Comparison of ENCODE assay signal across 8 cellular contexts in the genomic region with DNA sequence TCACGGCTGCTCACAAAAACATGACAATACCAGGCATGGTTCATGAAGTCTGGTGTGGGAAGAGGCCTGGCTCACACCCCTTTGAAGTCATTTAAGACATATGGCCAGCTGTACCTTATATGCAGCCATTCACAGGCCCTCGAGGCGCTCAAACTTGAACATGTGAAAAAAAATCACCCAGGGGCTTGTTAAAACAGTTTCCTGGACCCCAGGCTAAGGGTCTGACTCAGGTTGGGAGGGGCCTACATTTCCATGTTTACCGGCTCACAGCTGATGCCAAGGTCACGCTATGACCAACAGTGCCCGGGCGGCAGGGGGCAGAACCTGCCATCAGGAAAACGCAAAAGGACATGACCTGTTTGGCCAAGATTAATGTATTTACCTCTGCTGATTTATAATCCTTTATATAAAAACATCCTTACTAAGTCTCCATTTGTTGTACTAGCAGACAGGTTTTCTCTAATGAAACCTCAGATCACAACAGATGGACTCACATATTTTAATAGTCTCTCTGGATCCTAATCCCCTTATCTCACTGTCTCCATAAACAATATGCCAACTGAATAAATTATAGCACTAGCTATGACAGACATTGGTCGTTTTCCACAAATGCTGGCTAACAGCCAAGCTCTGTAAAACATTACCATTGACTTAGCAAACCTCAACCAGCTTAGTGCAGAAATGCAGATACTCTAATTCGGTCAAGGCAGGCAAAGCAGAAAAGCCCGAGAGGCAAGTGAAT. TPM values are rescaled to one million over a fixed set of nuclear protein-coding genes. Genes with fewer than 3 reads are reported as not detected.
A peak's percentile ranks its signal among the peaks of the same experiment; 100 is the strongest.
DNase-seq lines count a peak whose midpoint lies in the region; ATAC-seq, FAIRE-seq and TF ChIP-seq lines count a peak whose summit lies in the region.

No MANE protein-coding gene starts in this region.

- no TSS peak for BruUV-seq in Caco-2 (replicated peaks; lab: Mats Ljungman, UMichigan)

- intact Hi-C loops in heart right ventricle (cut with DNase I), result loop anchor here in 4 of 10 donors (10.0 kb wide), 2 partner anchors 94 to 176 kb away; no protein-coding TSS in a partner anchor
- intact Hi-C loops in Caco-2 (cut with micrococcal nuclease; ENCODE audit: unreplicated experiment), result no loop called here

- CTCF ChIA-PET in Caco-2 (lab: Charles Lee), result interaction anchor here (0.6 kb wide), 1 partner anchor 101 kb away, joined by 5 read pairs; no protein-coding TSS in a partner anchor

- peaks cover 22 to 63% of the 10 kb centered on the region in 2 donors for H3K36me3 Mint-ChIP-seq in stimulated activated naive B cell treated with anti-CD40 and anti-IgM and Interleukin-4, amounts not matched to agents 10 μg/mL and 1 μg/mL and 100 μg/mL, for 72 hours
- H3K36me3 Mint-ChIP-seq in Caco-2 (ENCODE audit: insufficient read depth, unreplicated experiment), result peaks cover 77% of the 10 kb centered on the region

- DNase-seq in D721Med (ENCODE audit: insufficient read length, low spot score), result peak; percentile 37
- DNase-seq in NCI-H1417 (lab: John Stamatoyannopoulos, UW), result peak; percentile 71 to 94 (median 76)
- DNase-seq in WERI-Rb-1, result no peak
- DNase-seq in heart right ventricle, result peak in 1 of 2 donors; percentile 29
- no peak for DNase-seq in stimulated activated naive B cell treated with anti-CD40 and anti-IgM and Interleukin-4, amounts not matched to agents 10 μg/mL and 1 μg/mL and 100 μg/mL, for 72 hours
- no peak for DNase-seq in hypothalamus (lab: John Stamatoyannopoulos, UW)
- no peak for DNase-seq in Caco-2

- H3K4me1 ChIP-seq in heart right ventricle (peaks cover 14 to 89% (median 73%) of the 10 kb centered on the region in 9 donors), Caco-2 (peaks cover 66% of the 10 kb centered on the region)

- H3K4me3 Mint-ChIP-seq in stimulated activated naive B cell treated with anti-CD40 and anti-IgM and Interleukin-4, amounts not matched to agents 10 μg/mL and 1 μg/mL and 100 μg/mL, for 72 hours, result peak overlapping the region; percentile 42 to 60
- no peak overlapping the region for H3K4me3 Mint-ChIP-seq in Caco-2 (ENCODE audit: unreplicated experiment)

- WGBS in heart right ventricle, 2 donors, result 29 to 40% methylated on average over 11 of the region's 11 CpGs

- peak; percentile 41 for FAIRE-seq in D721Med (lab: Jason Lieb, UNC)

- H3K36me3 ChIP-seq in WERI-Rb-1 (peaks cover 7% of the 10 kb centered on the region), heart right ventricle (peaks cover 0 to 8% (median 0%) of the 10 kb centered on the region in 9 donors), Caco-2 (ENCODE audit: control insufficient read depth, insufficient read depth, low read length) (peaks cover 3% of the 10 kb centered on the region)

- no peaks in the 10 kb centered on the region for H3K27me3 Mint-ChIP-seq in stimulated activated naive B cell treated with anti-CD40 and anti-IgM and Interleukin-4, amounts not matched to agents 10 μg/mL and 1 μg/mL and 100 μg/mL, for 72 hours
- no peaks in the 10 kb centered on the region for H3K27me3 Mint-ChIP-seq in Caco-2 (ENCODE audit: insufficient read depth, unreplicated experiment)

- H3K4me3 ChIP-seq in WERI-Rb-1 (ENCODE audit: low read depth, low read length) (no peak overlapping the region), heart right ventricle (no peak overlapping the region), Caco-2 (ENCODE audit: low read depth, low read length) (no peak overlapping the region)

- H3K9me3 ChIP-seq in WERI-Rb-1 (ENCODE audit: severe bottlenecking) (no peaks in the 10 kb centered on the region), heart right ventricle (no peaks in the 10 kb centered on the region), Caco-2 (no peaks in the 10 kb centered on the region)

- peak; percentile 36 for TF ChIP-seq CTCF in D721Med (IDR thresholded peaks at IDR 0.05; ENCODE audit: insufficient read depth, missing control alignments)
- no peak for TF ChIP-seq CTCF in WERI-Rb-1 (IDR thresholded peaks at IDR 0.05; ENCODE audit: low read depth, low read length)
- TF ChIP-seq CTCF in heart right ventricle (IDR thresholded peaks at IDR 0.05), result peak in 4 of 9 donors; percentile 13 to 38 (median 34)
- no peak for TF ChIP-seq CTCF in Caco-2 (IDR thresholded peaks at IDR 0.05; ENCODE audit: insufficient read depth in 1 of 2, low read depth in 1 of 2, low read length in 1 of 2, severe bottlenecking in 1 of 2, unreplicated experiment in 1 of 2)

- peaks cover 59 to 91% of the 10 kb centered on the region in 2 donors for H3K4me1 Mint-ChIP-seq in stimulated activated naive B cell treated with anti-CD40 and anti-IgM and Interleukin-4, amounts not matched to agents 10 μg/mL and 1 μg/mL and 100 μg/mL, for 72 hours
- peaks cover 26% of the 10 kb centered on the region for H3K4me1 Mint-ChIP-seq in Caco-2 (ENCODE audit: low read depth, unreplicated experiment)

- peak overlapping the region; percentile 11; the same call in 1 of the 2 replicates for H3K27ac ChIP-seq in WERI-Rb-1
- peak overlapping the region; percentile 35 to 83 (median 60) for H3K27ac ChIP-seq in heart right ventricle

- H3K27ac Mint-ChIP-seq in stimulated activated naive B cell treated with anti-CD40 and anti-IgM and Interleukin-4, amounts not matched to agents 10 μg/mL and 1 μg/mL and 100 μg/mL, for 72 hours, result peak overlapping the region; percentile 85
- H3K27ac Mint-ChIP-seq in Caco-2 (ENCODE audit: unreplicated experiment), result no peak overlapping the region

- no peaks in the 10 kb centered on the region for H3K27me3 ChIP-seq in WERI-Rb-1 (ENCODE audit: insufficient read depth, low read depth, severe bottlenecking)
- no peaks in the 10 kb centered on the region for H3K27me3 ChIP-seq in heart right ventricle
- no peaks in the 10 kb centered on the region for H3K27me3 ChIP-seq in Caco-2 (replicated peaks; ENCODE audit: control insufficient read depth, insufficient read depth, low read length)

- ATAC-seq in heart right ventricle (peak in 4 of 8 donors; percentile 18 to 49 (median 39)), HG03139 (IDR thresholded peaks at IDR 0.05; ENCODE audit: unreplicated experiment) (no peak)
- peak in 1 of 2 donors; percentile 17 for ATAC-seq in stimulated activated naive B cell treated with anti-CD40 and anti-IgM and Interleukin-4, amounts not matched to agents 10 μg/mL and 1 μg/mL and 100 μg/mL, for 72 hours (replicated peaks)

- no peaks in the 10 kb centered on the region for H3K9me3 Mint-ChIP-seq in stimulated activated naive B cell treated with anti-CD40 and anti-IgM and Interleukin-4, amounts not matched to agents 10 μg/mL and 1 μg/mL and 100 μg/mL, for 72 hours
- H3K9me3 Mint-ChIP-seq in Caco-2 (ENCODE audit: unreplicated experiment), result no peaks in the 10 kb centered on the region

- POLR2A ChIA-PET in Caco-2 (lab: Charles Lee), result interaction anchor here (0.6 kb wide), 1 partner anchor 56 kb away, joined by 5 read pairs; no protein-coding TSS in a partner anchor

RNA-seq across cellular contexts. Expression of a gene that starts 19.9 kb away (rescaled TPM):
- total RNA-seq in heart right ventricle, result 100 to 1,000 TPM; 148 to 227 (median 186) TPM
- polyA plus RNA-seq in heart right ventricle, result 100 to 1,000 TPM in 1 of 2 donors, 10 to 100 TPM in 1; 90.3 to 322 TPM
- total RNA-seq in Caco-2 (2022), result 282 and 290 TPM in 2 replicates

Comparison
In these comparisons a context has a peak if more than half of its experiments do, and no peak if none do; other contexts are left out.
1. DNase-seq: peak in D721Med (single experiment) and NCI-H1417 (3 of 3); none in WERI-Rb-1 (single experiment), stimulated activated naive B cell treated with anti-CD40 and anti-IgM and Interleukin-4, amounts not matched to agents 10 μg/mL and 1 μg/mL and 100 μg/mL, for 72 hours (single experiment), hypothalamus (0 of 51) and Caco-2 (0 of 2).